Comparison of ENCODE assay signal across 6 cellular contexts in the genomic region with DNA sequence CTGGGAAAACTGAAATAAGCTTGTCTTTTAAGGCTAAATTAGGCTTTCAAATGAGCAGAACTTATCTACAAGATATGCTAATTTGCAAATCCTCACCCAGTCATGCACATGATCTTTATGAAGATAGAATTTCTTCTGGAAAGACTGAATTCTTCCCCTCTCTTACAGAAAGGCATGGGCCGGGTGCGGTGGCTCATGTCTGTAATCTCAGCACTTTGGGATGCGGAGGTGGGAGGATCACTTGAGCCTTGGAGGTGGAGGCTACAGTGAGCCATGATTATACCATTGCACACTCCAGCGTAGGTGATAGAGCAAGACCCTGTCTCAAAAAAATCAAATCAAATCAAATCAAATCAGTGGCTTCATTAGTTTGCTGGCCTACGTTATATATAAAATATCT. TPM values are rescaled to one million over a fixed set of nuclear protein-coding genes. Genes with fewer than 3 reads are reported as not detected.
"Had no signal": no experiment of that assay in that cellular context is flagged by ENCODE, and none has a peak within 500 bp of the region (broad histone marks: within the 10 kb centered on the region; RNA-seq: fewer than 3 reads in every experiment).

No MANE protein-coding gene starts in this region.

- H3K4me2 ChIP-seq: GM23338 had no signal

- ATAC-seq: GM23338, K562 had no signal

- H3K4me3 ChIP-seq: GM23338, K562 had no signal

- DNase-seq: H9, HCEC 1CT, IMR-90 had no signal

RNA-seq across cellular contexts. Expression of gene FOXI3, which starts 11.7 kb away (rescaled TPM):
- total RNA-seq: HT-29, IMR-90, K562 had no signal
